Comparison of ENCODE assay signal across 10 cellular contexts in genomic region chr5:114363837-114364236, GRCh38. TPM values are rescaled to one million over a fixed set of nuclear protein-coding genes. Genes with fewer than 3 reads are reported as not detected.
A peak's percentile ranks its signal among the peaks of the same experiment; 100 is the strongest.
DNase-seq lines count a peak whose midpoint lies in the region; ATAC-seq and TF ChIP-seq lines count a peak whose summit lies in the region.
"Had no signal": no experiment of that assay in that cellular context is flagged by ENCODE, and none has a peak within 500 bp of the region (broad histone marks: within the 10 kb centered on the region; RNA-seq: fewer than 3 reads in every experiment).

No MANE protein-coding gene starts in this region.

- H3K36me3 Mint-ChIP-seq in HFFc6 (ENCODE audit: low read depth) (peaks cover 13% of the 10 kb centered on the region; the same call in 1 of the 2 replicates), chondrocyte (ENCODE audit: low read depth) (peaks cover 2% of the 10 kb centered on the region), nephron progenitor cell (ENCODE audit: low read depth) (no peaks in the 10 kb centered on the region)
- no peaks in the 10 kb centered on the region for H3K36me3 Mint-ChIP-seq in stimulated activated effector memory CD8-positive, alpha-beta T cell treated with anti-CD3 and anti-CD28 coated beads, Interleukin-12 subunit alpha, Interleukin-12 subunit beta, amount 100 ng/mL, for 72 hours

- H3K4me3 Mint-ChIP-seq in HFFc6: peak overlapping the region; percentile 97
- H3K4me3 Mint-ChIP-seq in chondrocyte (ENCODE audit: unreplicated experiment): peak overlapping the region; percentile 17
- H3K4me3 Mint-ChIP-seq in nephron progenitor cell: peak overlapping the region; percentile 97
- H3K4me3 Mint-ChIP-seq in stimulated activated effector memory CD8-positive, alpha-beta T cell treated with anti-CD3 and anti-CD28 coated beads, Interleukin-12 subunit alpha, Interleukin-12 subunit beta, amount 100 ng/mL, for 72 hours: no peak overlapping the region

- peak; percentile 77 for DNase-seq in DMS53 (lab: John Stamatoyannopoulos, UW)
- DNase-seq in HFFc6: no peak
- DNase-seq in chondrocyte (ENCODE audit: low spot score): no peak
- no peak for DNase-seq in nephron progenitor cell
- no peak for DNase-seq in thyroid gland
- no peak for DNase-seq in testis
- DNase-seq in NCI-H524 treated with DMSO at 0.1 percent for 48 hours (lab: John Stamatoyannopoulos, UW): no peak
- DNase-seq in stimulated activated effector memory CD8-positive, alpha-beta T cell treated with anti-CD3 and anti-CD28 coated beads, Interleukin-12 subunit alpha, Interleukin-12 subunit beta, amount 100 ng/mL, for 72 hours (ENCODE audit: low spot score in 2 of 2): no peak
- DNase-seq: NCI-H1105 treated with DMSO at 0.1 percent for 48 hours; stimulated activated naive CD4-positive, alpha-beta T cell had no signal

- H3K27ac ChIP-seq in thyroid gland (no peak overlapping the region), testis (no peak overlapping the region)

- ATAC-seq in stimulated activated effector memory CD8-positive, alpha-beta T cell treated with anti-CD3 and anti-CD28 coated beads, Interleukin-12 subunit alpha, Interleukin-12 subunit beta, amount 100 ng/mL, for 72 hours: no peak

- H3K9me3 Mint-ChIP-seq in HFFc6 (no peaks in the 10 kb centered on the region), chondrocyte (ENCODE audit: low read depth) (no peaks in the 10 kb centered on the region), nephron progenitor cell (no peaks in the 10 kb centered on the region)
- peaks cover 3% of the 10 kb centered on the region for H3K9me3 Mint-ChIP-seq in stimulated activated effector memory CD8-positive, alpha-beta T cell treated with anti-CD3 and anti-CD28 coated beads, Interleukin-12 subunit alpha, Interleukin-12 subunit beta, amount 100 ng/mL, for 72 hours

- peaks cover 11% of the 10 kb centered on the region; the same call in 1 of the 2 replicates for H3K27me3 Mint-ChIP-seq in HFFc6 (ENCODE audit: insufficient read depth)
- peaks cover 55% of the 10 kb centered on the region for H3K27me3 Mint-ChIP-seq in chondrocyte (ENCODE audit: low read depth)
- H3K27me3 Mint-ChIP-seq in nephron progenitor cell (ENCODE audit: low read depth, poor library complexity): peaks cover 66% of the 10 kb centered on the region

- TF ChIP-seq CTCF in HFFc6 (IDR thresholded peaks at IDR 0.05) (0 out of 2 replicates have a peak, but pooled peaks have one; percentile 8), chondrocyte (IDR thresholded peaks at IDR 0.05) (no peak), nephron progenitor cell (IDR thresholded peaks at IDR 0.05) (no peak), thyroid gland (IDR thresholded peaks at IDR 0.05) (no peak), testis (IDR thresholded peaks at IDR 0.05) (no peak)

- H3K27ac Mint-ChIP-seq in HFFc6 (no peak overlapping the region), chondrocyte (ENCODE audit: unreplicated experiment) (no peak overlapping the region), nephron progenitor cell (no peak overlapping the region)
- no peak overlapping the region for H3K27ac Mint-ChIP-seq in stimulated activated effector memory CD8-positive, alpha-beta T cell treated with anti-CD3 and anti-CD28 coated beads, Interleukin-12 subunit alpha, Interleukin-12 subunit beta, amount 100 ng/mL, for 72 hours

- H3K27me3 ChIP-seq in thyroid gland (peaks cover 20% of the 10 kb centered on the region), testis (no peaks in the 10 kb centered on the region)

- H3K4me1 Mint-ChIP-seq in HFFc6 (ENCODE audit: low read depth) (peaks cover 37% of the 10 kb centered on the region), chondrocyte (ENCODE audit: low read depth) (peaks cover 25% of the 10 kb centered on the region), nephron progenitor cell (peaks cover 25% of the 10 kb centered on the region)
- peaks cover 5% of the 10 kb centered on the region for H3K4me1 Mint-ChIP-seq in stimulated activated effector memory CD8-positive, alpha-beta T cell treated with anti-CD3 and anti-CD28 coated beads, Interleukin-12 subunit alpha, Interleukin-12 subunit beta, amount 100 ng/mL, for 72 hours

- H3K36me3 ChIP-seq in thyroid gland (no peaks in the 10 kb centered on the region), testis (ENCODE audit: low read depth, missing control alignments) (no peaks in the 10 kb centered on the region)

- intact Hi-C loops in thyroid gland (cut with DNase I): no loop called here
- intact Hi-C loops in testis (cut with DNase I; ENCODE audit: low total_unique reads): no loop called here

- no peak for TF ChIP-seq POLR2A in thyroid gland (IDR thresholded peaks at IDR 0.05)
- TF ChIP-seq POLR2A in testis (IDR thresholded peaks at IDR 0.05): no peak

- H3K9me3 ChIP-seq in thyroid gland: no peaks in the 10 kb centered on the region
- H3K9me3 ChIP-seq in testis: no peaks in the 10 kb centered on the region

- no peak overlapping the region for H3K4me3 ChIP-seq in thyroid gland (replicated peaks in 1 of 3)
- H3K4me3 ChIP-seq in testis: no peak overlapping the region

- WGBS in thyroid gland, 2 donors: 2 to 3% methylated on average over 10 of the region's 10 CpGs
- 8 to 10% methylated on average over 10 of the region's 10 CpGs for WGBS in testis, 2 donors

- H3K4me1 ChIP-seq in thyroid gland (peaks cover 16 to 29% of the 10 kb centered on the region in 2 donors), testis (peaks cover 14% of the 10 kb centered on the region)

RNA-seq across cellular contexts. Expression of gene KCNN2, which starts 2.0 kb away (rescaled TPM):
- 10 to 100 TPM; 13.9 to 51.6 (median 47.0) TPM for total RNA-seq in HFFc6 (2021; fragmentation: NEBNext Ultra II Directional; extraction: Animal tissue kit (Norgen Biotek cat#: 25700))
- total RNA-seq in chondrocyte (0.19 TPM in 1 of 3 replicates, not detected in the others), thyroid gland (under 1 TPM in 2 of 4 donors, not detected in 2; 0.27 to 0.34 TPM), testis (1 to 10 TPM; 7.3 to 9.7 TPM)
- polyA plus RNA-seq in testis (ENCODE audit: insufficient read depth, low read depth, low replicate concordance): 2.7 TPM
